In the genomic region with DNA sequence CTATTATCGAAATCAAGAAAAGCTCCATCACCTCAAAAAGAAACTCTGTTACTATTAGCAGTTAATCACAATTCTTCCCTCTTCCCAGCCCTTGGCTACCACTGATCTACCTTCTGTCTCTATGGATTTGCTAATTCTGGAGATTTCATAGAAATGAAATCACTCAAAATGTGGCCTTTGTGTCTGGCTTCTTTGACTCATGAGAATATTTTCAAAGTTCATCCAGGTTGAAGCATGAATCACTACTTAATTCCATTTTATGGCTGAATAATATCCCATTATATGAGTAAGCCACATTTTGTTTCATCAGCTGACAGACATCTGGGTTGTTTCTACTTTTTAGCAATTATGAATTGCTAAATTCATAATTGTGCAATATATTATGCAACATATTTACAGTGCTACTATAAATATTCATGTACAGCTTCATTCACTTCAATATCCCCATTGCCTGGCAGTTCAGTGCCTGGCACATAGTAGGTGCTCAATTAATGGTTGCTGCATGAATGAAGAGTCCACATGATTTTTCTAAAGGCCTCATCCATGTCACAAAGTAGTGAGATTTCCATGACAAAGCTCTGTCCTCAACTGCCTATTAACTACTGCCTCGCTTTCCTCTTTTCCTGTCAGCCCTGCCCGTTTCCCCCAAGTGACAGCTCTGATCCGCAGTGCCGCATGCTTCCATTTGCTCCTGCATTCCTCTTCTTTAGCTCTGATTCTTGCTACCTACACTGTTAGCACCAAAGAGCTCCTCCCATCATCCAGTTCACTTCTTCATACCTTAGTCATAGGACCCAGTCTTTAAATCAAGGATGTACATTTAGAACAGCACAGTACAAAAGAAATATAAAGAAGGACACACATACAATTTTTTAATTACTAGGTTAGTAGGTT, we compare ENCODE assay signal across 10 cellular contexts. TPM values are rescaled to one million over a fixed set of nuclear protein-coding genes. Genes with fewer than 3 reads are reported as not detected.
DNase-seq lines count a peak whose midpoint lies in the region; ATAC-seq, FAIRE-seq and TF ChIP-seq lines count a peak whose summit lies in the region.
"Had no signal": no experiment of that assay in that cellular context is flagged by ENCODE, and none has a peak within 500 bp of the region (broad histone marks: within the 10 kb centered on the region; RNA-seq: fewer than 3 reads in every experiment).

No MANE protein-coding gene starts in this region.

- in situ Hi-C loops in HepG2 (cut with HindIII; ENCODE audit: extremely low pct_ligation_motif_present, low pct_unique_long_range_greater_than_20kb): no loop called here

- H3K79me2 ChIP-seq in HepG2 (ENCODE audit: insufficient read depth, low read length): no peaks in the 10 kb centered on the region

- TF ChIP-seq RAD21 in HepG2 (CRISPR knock-in tag; IDR thresholded peaks at IDR 0.05): no peak

- H2AFZ ChIP-seq in HepG2 (ENCODE audit: low read length): no peak overlapping the region

- H3K4me2 ChIP-seq in HepG2 (ENCODE audit: low read depth, low read length): no peak overlapping the region

- DNase-seq in HepG2 (ENCODE audit: low spot score): no peak
- no peak for DNase-seq in right lobe of liver
- no peak for DNase-seq in body of pancreas
- peak; percentile 94 for DNase-seq in kidney tubule cell (ENCODE audit: low spot score)
- DNase-seq in COLO668 (lab: John Stamatoyannopoulos, UW; ENCODE audit: unreplicated experiment): no peak
- no peak for DNase-seq in tibial artery
- DNase-seq in urothelium cell line (ENCODE audit: low spot score): no peak
- DNase-seq: activated CD4-positive, alpha-beta T cell treated with anti-CD3 and anti-CD28 coated beads for 1 hour had no signal

- no TSS peak for BruUV-seq in HepG2 (replicated peaks; lab: Mats Ljungman, UMichigan)

- FAIRE-seq in HepG2 (lab: Jason Lieb, UNC) (peak; percentile 8), urothelium cell line (lab: Jason Lieb, UNC) (no peak)

- no peak overlapping the region for H3K4me3 ChIP-seq in HepG2 (replicated peaks in 1 of 3; ENCODE audit: insufficient read depth in 1 of 3, low read depth in 2 of 3, low read length in 3 of 3)
- no peak overlapping the region for H3K4me3 ChIP-seq in right lobe of liver
- H3K4me3 ChIP-seq in body of pancreas: no peak overlapping the region
- no peak overlapping the region for H3K4me3 ChIP-seq in tibial artery

- intact Hi-C loops in HepG2 (cut with micrococcal nuclease; ENCODE audit: unreplicated experiment): no loop called here
- intact Hi-C loops in right lobe of liver (cut with DNase I): no loop called here
- intact Hi-C loops in body of pancreas (cut with DNase I): no loop called here
- intact Hi-C loops in tibial artery (cut with DNase I; ENCODE audit: low total_unique reads): no loop called here

- H3K27ac ChIP-seq in HepG2 (ENCODE audit: extremely low read length, insufficient read depth, low read length): no peak overlapping the region
- H3K27ac ChIP-seq in right lobe of liver: no peak overlapping the region
- H3K27ac ChIP-seq in body of pancreas: no peak overlapping the region
- H3K27ac ChIP-seq in tibial artery: no peak overlapping the region

- H3K27me3 ChIP-seq in HepG2 (ENCODE audit: control insufficient read depth in 1 of 2, insufficient read depth in 2 of 2, low read length in 2 of 2): no peaks in the 10 kb centered on the region
- H3K27me3 ChIP-seq in right lobe of liver: no peaks in the 10 kb centered on the region
- H3K27me3 ChIP-seq in body of pancreas: no peaks in the 10 kb centered on the region
- H3K27me3 ChIP-seq in tibial artery: no peaks in the 10 kb centered on the region

- no peaks in the 10 kb centered on the region for H3K9me3 ChIP-seq in HepG2 (ENCODE audit: low read length)
- H3K9me3 ChIP-seq in right lobe of liver: no peaks in the 10 kb centered on the region
- H3K9me3 ChIP-seq in body of pancreas: no peaks in the 10 kb centered on the region
- H3K9me3 ChIP-seq in tibial artery: no peaks in the 10 kb centered on the region

- no peaks in the 10 kb centered on the region for H4K20me1 ChIP-seq in HepG2 (ENCODE audit: insufficient read depth, low read length)

- ATAC-seq in HepG2: no peak
- ATAC-seq in right lobe of liver: no peak
- ATAC-seq in body of pancreas: peak; percentile 56
- no peak for ATAC-seq in HG02678 (IDR thresholded peaks at IDR 0.05; ENCODE audit: unreplicated experiment)
- ATAC-seq: stimulated activated memory B cell treated with anti-CD40 and anti-IgM and Interleukin-4, amounts not matched to agents 10 μg/mL and 1 μg/mL and 100 μg/mL, for 72 hours had no signal

- H3K4me1 ChIP-seq in HepG2 (ENCODE audit: insufficient read depth, low read length) (0 out of 2 replicates have a peak, but pooled peaks cover 7% of the 10 kb centered on the region), right lobe of liver (no peaks in the 10 kb centered on the region), body of pancreas (no peaks in the 10 kb centered on the region), tibial artery (peaks cover 0 to 5% (median 2%) of the 10 kb centered on the region in 4 donors)

- TF ChIP-seq CTCF in HepG2 (CRISPR knock-in tag; IDR thresholded peaks at IDR 0.05): no peak
- no peak for TF ChIP-seq CTCF in right lobe of liver (IDR thresholded peaks at IDR 0.05)
- TF ChIP-seq CTCF in body of pancreas (IDR thresholded peaks at IDR 0.05): no peak
- TF ChIP-seq CTCF in tibial artery (IDR thresholded peaks at IDR 0.05): no peak

- TF ChIP-seq EP300 in HepG2 (IDR thresholded peaks at IDR 0.05; ENCODE audit: low read depth in 2 of 2, low read length in 2 of 2): no peak
- TF ChIP-seq EP300 in HepG2 (CRISPR knock-in tag; IDR thresholded peaks at IDR 0.05; ENCODE audit: borderline replicate concordance): no peak

- TF ChIP-seq POLR2A in HepG2 (IDR thresholded peaks at IDR 0.05; ENCODE audit: insufficient read depth in 1 of 2, low read depth in 2 of 2, low read length in 2 of 2): no peak
- no peak for TF ChIP-seq POLR2A in right lobe of liver (IDR thresholded peaks at IDR 0.05)
- TF ChIP-seq POLR2A in body of pancreas (IDR thresholded peaks at IDR 0.05): no peak

- peaks cover 21 to 78% of the 10 kb centered on the region in 2 experiments for H3K36me3 ChIP-seq in HepG2 (replicated peaks in 1 of 2; ENCODE audit: control insufficient read depth in 1 of 2, insufficient read depth in 2 of 2, low read length in 2 of 2)
- H3K36me3 ChIP-seq in right lobe of liver: peaks cover 0 to 26% (median under 1%) of the 10 kb centered on the region in 4 donors
- H3K36me3 ChIP-seq in body of pancreas (replicated peaks in 1 of 2; ENCODE audit: insufficient read depth in 1 of 2, low read depth in 2 of 2): peaks cover 0 to 11% of the 10 kb centered on the region in 2 donors
- H3K36me3 ChIP-seq in tibial artery: peaks cover 22 to 64% (median 49%) of the 10 kb centered on the region in 3 donors

- CTCF ChIA-PET in HepG2 (lab: Yijun Ruan, JAX; ENCODE audit: low intra/inter-chr PET ratio, low total read pairs): no interaction called here

- POLR2A ChIA-PET in HepG2 (lab: Yijun Ruan, JAX): no interaction called here

- H3K9ac ChIP-seq in HepG2 (ENCODE audit: insufficient read depth, low read depth, low read length): no peak overlapping the region

- WGBS in HepG2 (ENCODE audit: low lambda C conversion rate): 98% methylated on average over 5 of the region's 5 CpGs
- 87% methylated on average over 5 of the region's 5 CpGs for WGBS in right lobe of liver (ENCODE audit: insufficient coverage, low coverage, low lambda C conversion rate, missing lambda C conversion rate)
- 90 to 95% methylated on average over 5 of the region's 5 CpGs for WGBS in body of pancreas, 2 donors

TF ChIP-seq in HepG2, 621 proteins besides CTCF, POLR2A, EP300 and RAD21:
- TF ChIP-seq CEBPB (IDR thresholded peaks at IDR 0.05; ENCODE audit: borderline replicate concordance, low read depth, low read length): peak; percentile 82
- TF ChIP-seq ZKSCAN1 (IDR thresholded peaks at IDR 0.05; ENCODE audit: low read length): peak; percentile 59; the same call in 1 of the 2 replicates
- no peak for TF ChIP-seq ZNF7 (CRISPR knock-in tag; IDR thresholded peaks at IDR 0.05)
TF ChIP-seq in HepG2: peak in this region for 2.

RNA-seq across cellular contexts. Expression of gene CCDC93, which starts 32.8 kb away (rescaled TPM):
- total RNA-seq in HepG2 (2016; rRNA removed; fragmentation: Illumina TruSeq; extraction: Trizol) (28.7 and 37.2 TPM in 2 replicates), right lobe of liver (10 to 100 TPM; 12.5 to 15.9 (median 14.6) TPM), body of pancreas (10 to 100 TPM; 27.0 to 36.6 TPM)
- total RNA-seq in HepG2 (2016; cell fraction: cytosol; rRNA removed; fragmentation: Illumina TruSeq; extraction: Trizol; ENCODE audit: low read depth): 4.8 and 7.0 TPM in 2 replicates
- 29.0 and 39.3 TPM in 2 replicates for total RNA-seq in HepG2 (2016; cell fraction: insoluble cytoplasmic fraction; rRNA removed; fragmentation: Illumina TruSeq; extraction: Trizol)
- total RNA-seq in HepG2 (2016; cell fraction: membrane; rRNA removed; fragmentation: Illumina TruSeq; extraction: Trizol): 8.2 and 11.3 TPM in 2 replicates
- total RNA-seq in HepG2 (2016; cell fraction: nucleus; rRNA removed; fragmentation: Illumina TruSeq; extraction: Trizol): 89.0 and 99.4 TPM in 2 replicates
- polyA plus RNA-seq in HepG2 (2011; rRNA removed): 53.2 and 58.5 TPM in 2 replicates
- polyA plus RNA-seq in HepG2 (2011; cell fraction: cytosol; rRNA removed): 11.3 and 14.8 TPM in 2 replicates
- polyA plus RNA-seq in HepG2 (2011; cell fraction: nucleus; rRNA removed): 273 and 279 TPM in 2 replicates
- polyA plus RNA-seq in HepG2 (2012): 43.0 and 43.1 TPM in 2 replicates
- polyA plus RNA-seq in HepG2 (2016; cell fraction: cytosol; fragmentation: Illumina TruSeq; extraction: Trizol; ENCODE audit: low read depth): 1.2 and 1.5 TPM in 2 replicates
- 18.5 and 21.6 TPM in 2 replicates for polyA plus RNA-seq in HepG2 (2016; cell fraction: insoluble cytoplasmic fraction; fragmentation: Illumina TruSeq; extraction: Trizol; ENCODE audit: low read depth)
- 2.5 and 3.4 TPM in 2 replicates for polyA plus RNA-seq in HepG2 (2016; cell fraction: membrane; fragmentation: Illumina TruSeq; extraction: Trizol; ENCODE audit: low read depth)
- polyA plus RNA-seq in HepG2 (2016; cell fraction: nucleus; fragmentation: Illumina TruSeq; extraction: Trizol; ENCODE audit: insufficient read depth, low read depth): 177 and 193 TPM in 2 replicates
- polyA minus RNA-seq in HepG2 (2011; rRNA and poly(A)+ RNA removed; ENCODE audit: low replicate concordance): 12.3 and 25.2 TPM in 2 replicates
- 11.3 and 12.0 TPM in 2 replicates for polyA minus RNA-seq in HepG2 (2011; cell fraction: cytosol; rRNA and poly(A)+ RNA removed)
- 141 and 162 TPM in 2 replicates for polyA minus RNA-seq in HepG2 (2011; cell fraction: nucleus; rRNA and poly(A)+ RNA removed)
